Comparison of ENCODE assay signal across 8 cellular contexts in the genomic region with DNA sequence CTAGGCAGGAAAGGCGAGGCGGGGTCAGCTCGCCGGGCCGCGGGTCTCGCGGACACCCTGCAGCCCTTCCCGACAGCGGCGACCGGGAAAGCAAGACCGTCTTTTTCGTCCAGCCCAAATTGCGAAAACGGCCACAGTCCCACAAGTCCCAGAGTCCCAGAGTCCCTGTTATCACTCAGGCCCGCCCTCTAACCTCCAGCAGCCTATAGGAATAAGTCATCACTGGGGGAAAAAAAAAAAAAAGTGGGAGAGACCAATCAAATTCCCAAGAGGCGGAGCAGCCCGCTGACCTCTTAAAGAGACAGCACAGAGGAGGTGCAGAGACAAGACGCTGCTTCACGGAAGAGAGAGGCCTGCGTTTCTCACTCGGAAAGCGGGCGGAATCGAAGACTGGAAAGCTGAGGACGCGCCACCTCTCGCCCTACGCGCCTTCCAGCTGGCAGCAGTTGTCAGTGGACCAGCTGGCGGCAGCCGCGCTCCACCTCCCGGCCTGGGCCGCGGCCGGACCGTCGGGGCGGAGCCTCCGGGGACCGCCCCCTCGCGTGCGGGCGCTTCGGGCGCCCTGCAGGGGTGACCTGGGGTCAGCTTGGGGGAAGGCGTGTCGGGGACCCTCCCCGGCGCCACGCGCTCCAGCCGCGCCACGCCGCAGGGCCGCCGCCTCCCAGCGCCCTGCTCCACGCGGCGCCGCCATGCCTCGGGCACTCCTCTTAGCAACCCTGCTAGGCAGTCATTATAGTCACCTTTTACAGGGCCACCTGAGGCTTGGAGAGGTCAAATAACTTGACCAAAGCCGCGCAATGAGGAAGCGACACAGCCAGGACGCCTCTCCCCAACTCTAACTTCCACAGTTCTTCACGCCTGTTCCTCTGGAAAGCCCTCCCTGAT. TPM values are rescaled to one million over a fixed set of nuclear protein-coding genes. Genes with fewer than 3 reads are reported as not detected.
A peak's percentile ranks its signal among the peaks of the same experiment; 100 is the strongest.
DNase-seq lines count a peak whose midpoint lies in the region; ATAC-seq and TF ChIP-seq lines count a peak whose summit lies in the region.

A gene (minus strand): TSS at position 141 of the 885 bp plus-strand sequence. CDS start 10,587 bp downstream, outside the sequence.

- H3K9me3 Mint-ChIP-seq in activated CD4-positive, alpha-beta T cell treated with anti-CD3 and anti-CD28 coated beads, Interleukin-2, amount 10 ng/mL, durations not matched to agents 7 days and 5 days, result no peaks in the 10 kb centered on the region

- ATAC-seq in GM19324 (IDR thresholded peaks at IDR 0.05; ENCODE audit: low FRiP score, unreplicated experiment), result peak; percentile 77
- peak; percentile 64 for ATAC-seq in HG03469 (IDR thresholded peaks at IDR 0.05; ENCODE audit: unreplicated experiment)

- H3K27ac ChIP-seq in C4-2B, result peak within 1 kb of the TSS; percentile 93

- peak within 1 kb of the TSS; percentile 91 for H3K4me3 Mint-ChIP-seq in activated CD4-positive, alpha-beta T cell treated with anti-CD3 and anti-CD28 coated beads, Interleukin-2, amount 10 ng/mL, durations not matched to agents 7 days and 5 days

- POLR2A ChIA-PET in activated CD4-positive, alpha-beta T cell treated with anti-CD3 and anti-CD28 coated beads, Interleukin-2, amount 10 ng/mL, durations not matched to agents 7 days and 5 days (lab: Charles Lee), result interaction anchor here (1.1 kb wide), 1 partner anchor 16 kb away, joined by 3 read pairs; no protein-coding TSS in a partner anchor

- H3K27me3 Mint-ChIP-seq in activated CD4-positive, alpha-beta T cell treated with anti-CD3 and anti-CD28 coated beads, Interleukin-2, amount 10 ng/mL, durations not matched to agents 7 days and 5 days, result no peaks in the 10 kb centered on the region

- CTCF ChIA-PET in activated CD4-positive, alpha-beta T cell treated with anti-CD3 and anti-CD28 coated beads, Interleukin-2, amount 10 ng/mL, durations not matched to agents 7 days and 5 days (lab: Charles Lee), result interaction anchor here (0.8 to 1.5 kb wide), 2 partner anchors 16 to 43 kb away, joined by 3 to 8 read pairs; no protein-coding TSS in a partner anchor

- H3K36me3 Mint-ChIP-seq in activated CD4-positive, alpha-beta T cell treated with anti-CD3 and anti-CD28 coated beads, Interleukin-2, amount 10 ng/mL, durations not matched to agents 7 days and 5 days (ENCODE audit: low read depth), result no peaks in the 10 kb centered on the region

- DNase-seq in NCI-H526 (lab: John Stamatoyannopoulos, UW) (peak; percentile 100), dedifferentiated amniotic fluid mesenchymal stem cell (ENCODE audit: extremely low spot score) (peak; percentile 96), left kidney (ENCODE audit: low read depth, low spot score) (peak; percentile 99)
- peak; percentile 90 for DNase-seq in activated CD4-positive, alpha-beta T cell treated with anti-CD3 and anti-CD28 coated beads, Interleukin-2, amount 10 ng/mL, durations not matched to agents 7 days and 5 days
- DNase-seq in stimulated activated CD4-positive, alpha-beta T cell treated with anti-CD3 and anti-CD28 coated beads, Interleukin-2, amount 100 ng/mL, for 24 hours, result peak; percentile 80 to 81

- peak within 1 kb of the TSS; percentile 97 for H3K27ac Mint-ChIP-seq in activated CD4-positive, alpha-beta T cell treated with anti-CD3 and anti-CD28 coated beads, Interleukin-2, amount 10 ng/mL, durations not matched to agents 7 days and 5 days

- peaks cover 35% of the 10 kb centered on the region for H3K4me1 Mint-ChIP-seq in activated CD4-positive, alpha-beta T cell treated with anti-CD3 and anti-CD28 coated beads, Interleukin-2, amount 10 ng/mL, durations not matched to agents 7 days and 5 days

- TF ChIP-seq CTCF in C4-2B (conservative IDR thresholded peaks at IDR 0.05), result no peak

RNA-seq across cellular contexts. Expression of the gene that starts here (rescaled TPM):
- total RNA-seq in activated CD4-positive, alpha-beta T cell treated with anti-CD3 and anti-CD28 coated beads, Interleukin-2, amount 10 ng/mL, durations not matched to agents 7 days and 5 days, result 10 to 100 TPM; 27.1 to 30.6 TPM

Comparison
In these comparisons a context has a peak if more than half of its experiments do, and no peak if none do; other contexts are left out.
1. Peak in every context shown above with its lines: DNase-seq, ATAC-seq and H3K27ac ChIP-seq.